Comparison of ENCODE assay signal across 1 cellular context in genomic region chr20:64099880-64100565, GRCh38.
TF ChIP-seq lines count a peak whose summit lies in the region.

No MANE protein-coding gene starts in this region.

TF ChIP-seq in HepG2, 621 proteins besides CTCF, POLR2A, EP300 and RAD21:
- TF ChIP-seq ZNF740 (CRISPR knock-in tag; IDR thresholded peaks at IDR 0.05) (no peak), ZNF709 (CRISPR knock-in tag; IDR thresholded peaks at IDR 0.05) (no peak), ZSCAN21 (CRISPR knock-in tag; IDR thresholded peaks at IDR 0.05; ENCODE audit: borderline replicate concordance) (no peak), ZNF547 (CRISPR knock-in tag; IDR thresholded peaks at IDR 0.05) (no peak), ZNF513 (CRISPR knock-in tag; conservative IDR thresholded peaks at IDR 0.05) (no peak), DZIP1 (CRISPR knock-in tag; IDR thresholded peaks at IDR 0.05) (no peak), REL (CRISPR knock-in tag; conservative IDR thresholded peaks at IDR 0.05) (no peak), YEATS4 (CRISPR knock-in tag; IDR thresholded peaks at IDR 0.05; ENCODE audit: borderline replicate concordance) (no peak)
TF ChIP-seq in HepG2: peak in this region for 0.
